In the genomic region with DNA sequence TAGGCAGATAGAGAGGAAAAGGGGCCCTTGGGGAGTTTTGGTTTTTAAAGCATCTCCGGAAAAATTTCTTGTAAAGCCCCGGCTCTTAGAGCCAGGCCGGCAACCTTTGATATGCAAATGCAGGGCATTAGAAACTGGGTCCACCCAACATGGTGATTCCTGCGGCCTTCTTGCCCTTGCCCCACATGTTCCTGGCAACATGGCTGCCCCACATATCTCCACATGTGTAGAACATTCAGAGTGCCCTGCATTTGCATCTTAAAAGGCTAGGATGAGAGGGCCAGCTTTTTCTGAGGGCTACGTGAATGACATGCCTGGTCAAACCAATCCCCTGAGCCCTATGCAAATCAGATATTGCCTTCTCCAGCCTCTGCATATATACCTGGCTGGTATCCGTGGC, we compare ENCODE assay signal across 1 cellular context.
TF ChIP-seq lines count a peak whose summit lies in the region.

No MANE protein-coding gene starts in this region.

TF ChIP-seq in HepG2, 621 proteins besides CTCF, POLR2A, EP300 and RAD21:
- TF ChIP-seq, protein P1, sequence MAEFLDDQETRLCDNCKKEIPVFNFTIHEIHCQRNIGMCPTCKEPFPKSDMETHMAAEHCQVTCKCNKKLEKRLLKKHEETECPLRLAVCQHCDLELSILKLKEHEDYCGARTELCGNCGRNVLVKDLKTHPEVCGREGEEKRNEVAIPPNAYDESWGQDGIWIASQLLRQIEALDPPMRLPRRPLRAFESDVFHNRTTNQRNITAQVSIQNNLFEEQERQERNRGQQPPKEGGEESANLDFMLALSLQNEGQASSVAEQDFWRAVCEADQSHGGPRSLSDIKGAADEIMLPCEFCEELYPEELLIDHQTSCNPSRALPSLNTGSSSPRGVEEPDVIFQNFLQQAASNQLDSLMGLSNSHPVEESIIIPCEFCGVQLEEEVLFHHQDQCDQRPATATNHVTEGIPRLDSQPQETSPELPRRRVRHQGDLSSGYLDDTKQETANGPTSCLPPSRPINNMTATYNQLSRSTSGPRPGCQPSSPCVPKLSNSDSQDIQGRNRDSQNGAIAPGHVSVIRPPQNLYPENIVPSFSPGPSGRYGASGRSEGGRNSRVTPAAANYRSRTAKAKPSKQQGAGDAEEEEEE (CRISPR knock-in tag; IDR thresholded peaks at IDR 0.05; ENCODE audit: borderline replicate concordance) = no peak
- no peak for TF ChIP-seq IRF2 (CRISPR knock-in tag; IDR thresholded peaks at IDR 0.05)
- no peak for TF ChIP-seq ZNF382 (CRISPR knock-in tag; IDR thresholded peaks at IDR 0.05; ENCODE audit: borderline replicate concordance)
- no peak for TF ChIP-seq AGO2 (optimal IDR thresholded peaks at IDR 0.05; ENCODE audit: low read depth, low read length)
- TF ChIP-seq, protein P2, sequence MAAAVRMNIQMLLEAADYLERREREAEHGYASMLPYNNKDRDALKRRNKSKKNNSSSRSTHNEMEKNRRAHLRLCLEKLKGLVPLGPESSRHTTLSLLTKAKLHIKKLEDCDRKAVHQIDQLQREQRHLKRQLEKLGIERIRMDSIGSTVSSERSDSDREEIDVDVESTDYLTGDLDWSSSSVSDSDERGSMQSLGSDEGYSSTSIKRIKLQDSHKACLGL (CRISPR knock-in tag; IDR thresholded peaks at IDR 0.05) = no peak
- TF ChIP-seq TGIF2 (CRISPR knock-in tag; IDR thresholded peaks at IDR 0.05) = no peak
- TF ChIP-seq, protein P3, sequence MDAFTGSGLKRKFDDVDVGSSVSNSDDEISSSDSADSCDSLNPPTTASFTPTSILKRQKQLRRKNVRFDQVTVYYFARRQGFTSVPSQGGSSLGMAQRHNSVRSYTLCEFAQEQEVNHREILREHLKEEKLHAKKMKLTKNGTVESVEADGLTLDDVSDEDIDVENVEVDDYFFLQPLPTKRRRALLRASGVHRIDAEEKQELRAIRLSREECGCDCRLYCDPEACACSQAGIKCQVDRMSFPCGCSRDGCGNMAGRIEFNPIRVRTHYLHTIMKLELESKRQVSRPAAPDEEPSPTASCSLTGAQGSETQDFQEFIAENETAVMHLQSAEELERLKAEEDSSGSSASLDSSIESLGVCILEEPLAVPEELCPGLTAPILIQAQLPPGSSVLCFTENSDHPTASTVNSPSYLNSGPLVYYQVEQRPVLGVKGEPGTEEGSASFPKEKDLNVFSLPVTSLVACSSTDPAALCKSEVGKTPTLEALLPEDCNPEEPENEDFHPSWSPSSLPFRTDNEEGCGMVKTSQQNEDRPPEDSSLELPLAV (CRISPR knock-in tag; conservative IDR thresholded peaks at IDR 0.05; ENCODE audit: low read depth) = no peak
- TF ChIP-seq, protein P4, sequence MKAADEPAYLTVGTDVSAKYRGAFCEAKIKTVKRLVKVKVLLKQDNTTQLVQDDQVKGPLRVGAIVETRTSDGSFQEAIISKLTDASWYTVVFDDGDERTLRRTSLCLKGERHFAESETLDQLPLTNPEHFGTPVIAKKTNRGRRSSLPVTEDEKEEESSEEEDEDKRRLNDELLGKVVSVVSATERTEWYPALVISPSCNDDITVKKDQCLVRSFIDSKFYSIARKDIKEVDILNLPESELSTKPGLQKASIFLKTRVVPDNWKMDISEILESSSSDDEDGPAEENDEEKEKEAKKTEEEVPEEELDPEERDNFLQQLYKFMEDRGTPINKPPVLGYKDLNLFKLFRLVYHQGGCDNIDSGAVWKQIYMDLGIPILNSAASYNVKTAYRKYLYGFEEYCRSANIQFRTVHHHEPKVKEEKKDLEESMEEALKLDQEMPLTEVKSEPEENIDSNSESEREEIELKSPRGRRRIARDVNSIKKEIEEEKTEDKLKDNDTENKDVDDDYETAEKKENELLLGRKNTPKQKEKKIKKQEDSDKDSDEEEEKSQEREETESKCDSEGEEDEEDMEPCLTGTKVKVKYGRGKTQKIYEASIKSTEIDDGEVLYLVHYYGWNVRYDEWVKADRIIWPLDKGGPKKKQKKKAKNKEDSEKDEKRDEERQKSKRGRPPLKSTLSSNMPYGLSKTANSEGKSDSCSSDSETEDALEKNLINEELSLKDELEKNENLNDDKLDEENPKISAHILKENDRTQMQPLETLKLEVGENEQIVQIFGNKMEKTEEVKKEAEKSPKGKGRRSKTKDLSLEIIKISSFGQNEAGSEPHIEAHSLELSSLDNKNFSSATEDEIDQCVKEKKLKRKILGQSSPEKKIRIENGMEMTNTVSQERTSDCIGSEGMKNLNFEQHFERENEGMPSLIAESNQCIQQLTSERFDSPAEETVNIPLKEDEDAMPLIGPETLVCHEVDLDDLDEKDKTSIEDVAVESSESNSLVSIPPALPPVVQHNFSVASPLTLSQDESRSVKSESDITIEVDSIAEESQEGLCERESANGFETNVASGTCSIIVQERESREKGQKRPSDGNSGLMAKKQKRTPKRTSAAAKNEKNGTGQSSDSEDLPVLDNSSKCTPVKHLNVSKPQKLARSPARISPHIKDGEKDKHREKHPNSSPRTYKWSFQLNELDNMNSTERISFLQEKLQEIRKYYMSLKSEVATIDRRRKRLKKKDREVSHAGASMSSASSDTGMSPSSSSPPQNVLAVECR (CRISPR knock-in tag; IDR thresholded peaks at IDR 0.05; ENCODE audit: borderline replicate concordance) = no peak
- TF ChIP-seq ZNF121 (CRISPR knock-in tag; IDR thresholded peaks at IDR 0.05) = no peak
- TF ChIP-seq AHR (CRISPR knock-in tag; IDR thresholded peaks at IDR 0.05) = no peak
- no peak for TF ChIP-seq HDAC1 (CRISPR knock-in tag; IDR thresholded peaks at IDR 0.05)
- TF ChIP-seq ARID2 (CRISPR knock-in tag; IDR thresholded peaks at IDR 0.05; ENCODE audit: borderline replicate concordance) = no peak
- TF ChIP-seq ZBTB20 (CRISPR knock-in tag; IDR thresholded peaks at IDR 0.05; ENCODE audit: borderline replicate concordance, low read depth) = no peak
- no peak for TF ChIP-seq KAT2B (IDR thresholded peaks at IDR 0.05; ENCODE audit: borderline replicate concordance, low read depth, low read length)
- TF ChIP-seq, protein P5, sequence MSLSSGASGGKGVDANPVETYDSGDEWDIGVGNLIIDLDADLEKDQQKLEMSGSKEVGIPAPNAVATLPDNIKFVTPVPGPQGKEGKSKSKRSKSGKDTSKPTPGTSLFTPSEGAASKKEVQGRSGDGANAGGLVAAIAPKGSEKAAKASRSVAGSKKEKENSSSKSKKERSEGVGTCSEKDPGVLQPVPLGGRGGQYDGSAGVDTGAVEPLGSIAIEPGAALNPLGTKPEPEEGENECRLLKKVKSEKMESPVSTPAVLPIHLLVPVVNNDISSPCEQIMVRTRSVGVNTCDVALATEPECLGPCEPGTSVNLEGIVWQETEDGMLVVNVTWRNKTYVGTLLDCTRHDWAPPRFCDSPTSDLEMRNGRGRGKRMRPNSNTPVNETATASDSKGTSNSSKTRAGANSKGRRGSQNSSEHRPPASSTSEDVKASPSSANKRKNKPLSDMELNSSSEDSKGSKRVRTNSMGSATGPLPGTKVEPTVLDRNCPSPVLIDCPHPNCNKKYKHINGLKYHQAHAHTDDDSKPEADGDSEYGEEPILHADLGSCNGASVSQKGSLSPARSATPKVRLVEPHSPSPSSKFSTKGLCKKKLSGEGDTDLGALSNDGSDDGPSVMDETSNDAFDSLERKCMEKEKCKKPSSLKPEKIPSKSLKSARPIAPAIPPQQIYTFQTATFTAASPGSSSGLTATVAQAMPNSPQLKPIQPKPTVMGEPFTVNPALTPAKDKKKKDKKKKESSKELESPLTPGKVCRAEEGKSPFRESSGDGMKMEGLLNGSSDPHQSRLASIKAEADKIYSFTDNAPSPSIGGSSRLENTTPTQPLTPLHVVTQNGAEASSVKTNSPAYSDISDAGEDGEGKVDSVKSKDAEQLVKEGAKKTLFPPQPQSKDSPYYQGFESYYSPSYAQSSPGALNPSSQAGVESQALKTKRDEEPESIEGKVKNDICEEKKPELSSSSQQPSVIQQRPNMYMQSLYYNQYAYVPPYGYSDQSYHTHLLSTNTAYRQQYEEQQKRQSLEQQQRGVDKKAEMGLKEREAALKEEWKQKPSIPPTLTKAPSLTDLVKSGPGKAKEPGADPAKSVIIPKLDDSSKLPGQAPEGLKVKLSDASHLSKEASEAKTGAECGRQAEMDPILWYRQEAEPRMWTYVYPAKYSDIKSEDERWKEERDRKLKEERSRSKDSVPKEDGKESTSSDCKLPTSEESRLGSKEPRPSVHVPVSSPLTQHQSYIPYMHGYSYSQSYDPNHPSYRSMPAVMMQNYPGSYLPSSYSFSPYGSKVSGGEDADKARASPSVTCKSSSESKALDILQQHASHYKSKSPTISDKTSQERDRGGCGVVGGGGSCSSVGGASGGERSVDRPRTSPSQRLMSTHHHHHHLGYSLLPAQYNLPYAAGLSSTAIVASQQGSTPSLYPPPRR (CRISPR knock-in tag; IDR thresholded peaks at IDR 0.05; ENCODE audit: borderline replicate concordance) = no peak
- TF ChIP-seq, protein P6, sequence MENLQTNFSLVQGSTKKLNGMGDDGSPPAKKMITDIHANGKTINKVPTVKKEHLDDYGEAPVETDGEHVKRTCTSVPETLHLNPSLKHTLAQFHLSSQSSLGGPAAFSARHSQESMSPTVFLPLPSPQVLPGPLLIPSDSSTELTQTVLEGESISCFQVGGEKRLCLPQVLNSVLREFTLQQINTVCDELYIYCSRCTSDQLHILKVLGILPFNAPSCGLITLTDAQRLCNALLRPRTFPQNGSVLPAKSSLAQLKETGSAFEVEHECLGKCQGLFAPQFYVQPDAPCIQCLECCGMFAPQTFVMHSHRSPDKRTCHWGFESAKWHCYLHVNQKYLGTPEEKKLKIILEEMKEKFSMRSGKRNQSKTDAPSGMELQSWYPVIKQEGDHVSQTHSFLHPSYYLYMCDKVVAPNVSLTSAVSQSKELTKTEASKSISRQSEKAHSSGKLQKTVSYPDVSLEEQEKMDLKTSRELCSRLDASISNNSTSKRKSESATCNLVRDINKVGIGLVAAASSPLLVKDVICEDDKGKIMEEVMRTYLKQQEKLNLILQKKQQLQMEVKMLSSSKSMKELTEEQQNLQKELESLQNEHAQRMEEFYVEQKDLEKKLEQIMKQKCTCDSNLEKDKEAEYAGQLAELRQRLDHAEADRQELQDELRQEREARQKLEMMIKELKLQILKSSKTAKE (CRISPR knock-in tag; IDR thresholded peaks at IDR 0.05; ENCODE audit: borderline replicate concordance) = no peak
- no peak for TF ChIP-seq ZNF547 (CRISPR knock-in tag; IDR thresholded peaks at IDR 0.05)
TF ChIP-seq in HepG2: peak in this region for 0.
